ENCODE assay signal across 15 cellular contexts in the genomic region with DNA sequence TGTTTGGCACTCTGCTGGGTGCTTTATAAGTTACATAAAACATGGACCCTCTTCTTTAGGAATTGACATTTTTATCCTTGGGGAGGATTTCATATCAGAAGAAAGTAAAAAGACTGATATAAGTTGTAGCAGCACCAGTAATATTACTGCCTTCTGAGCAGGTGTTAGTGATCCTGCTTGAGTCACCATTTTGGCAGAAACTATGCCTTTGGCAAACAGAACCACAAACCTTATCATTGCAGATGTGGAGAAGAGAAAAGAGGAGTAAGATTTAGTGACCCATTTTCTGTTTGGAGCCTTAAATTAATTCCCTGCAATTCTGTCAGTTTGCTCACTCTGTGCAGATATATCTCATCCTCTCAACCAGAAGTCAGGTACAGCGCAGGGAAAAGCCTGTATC. TPM values are rescaled to one million over a fixed set of nuclear protein-coding genes. Genes with fewer than 3 reads are reported as not detected.
DNase-seq lines count a peak whose midpoint lies in the region; ATAC-seq, FAIRE-seq and TF ChIP-seq lines count a peak whose summit lies in the region.
"Had no signal": no experiment of that assay in that cellular context is flagged by ENCODE, and none has a peak within 500 bp of the region (broad histone marks: within the 10 kb centered on the region; RNA-seq: fewer than 3 reads in every experiment).

No MANE protein-coding gene starts in this region.

- TSS peak; percentile 7 for BruUV-seq in mammary epithelial cell (replicated peaks; lab: Mats Ljungman, UMichigan)
- BruUV-seq in MCF 10A (replicated peaks; lab: Mats Ljungman, UMichigan) = no TSS peak
- TSS peak; percentile 7 for BruUV-seq in OCI-LY7 (replicated peaks; lab: Mats Ljungman, UMichigan)

- H3K4me2 ChIP-seq in mammary epithelial cell (ENCODE audit: insufficient read depth, low read depth, low read length) (no peak overlapping the region), OCI-LY7 (ENCODE audit: low read length) (no peak overlapping the region), astrocyte (ENCODE audit: low read length) (no peak overlapping the region)
- H3K4me2 ChIP-seq: BLaER1 had no signal

- H3K4me1 ChIP-seq in mammary epithelial cell (ENCODE audit: insufficient read depth, low read length) = no peaks in the 10 kb centered on the region
- no peaks in the 10 kb centered on the region for H3K4me1 ChIP-seq in OCI-LY7 (ENCODE audit: insufficient read depth, low read length, poor library complexity, severe bottlenecking)
- H3K4me1 ChIP-seq in astrocyte (ENCODE audit: insufficient read depth, low read length) = peaks cover 6% of the 10 kb centered on the region
- H3K4me1 ChIP-seq in esophagus squamous epithelium = no peaks in the 10 kb centered on the region
- H3K4me1 ChIP-seq in endodermal cell (ENCODE audit: control insufficient read depth, insufficient read depth, low read length) = no peaks in the 10 kb centered on the region
- H3K4me1 ChIP-seq: BLaER1, Peyer's patch had no signal

- H3K4me3 Mint-ChIP-seq in MCF 10A (ENCODE audit: unreplicated experiment) (no peak overlapping the region), astrocyte (ENCODE audit: unreplicated experiment) (no peak overlapping the region), endodermal cell (no peak overlapping the region)
- H3K4me3 Mint-ChIP-seq in stimulated activated memory B cell treated with anti-CD40 and anti-IgM and Interleukin-4, amounts not matched to agents 10 μg/mL and 1 μg/mL and 100 μg/mL, for 72 hours = no peak overlapping the region

- no peak overlapping the region for H3K27ac ChIP-seq in mammary epithelial cell (ENCODE audit: insufficient read depth, low read depth, low read length)
- H3K27ac ChIP-seq in OCI-LY7 (ENCODE audit: low read depth, low read length, poor library complexity, severe bottlenecking) = no peak overlapping the region
- no peak overlapping the region for H3K27ac ChIP-seq in astrocyte (ENCODE audit: low read depth, low read length)
- H3K27ac ChIP-seq in esophagus squamous epithelium = no peak overlapping the region
- no peak overlapping the region for H3K27ac ChIP-seq in endodermal cell (ENCODE audit: low read depth, low read length)
- H3K27ac ChIP-seq: BLaER1, Peyer's patch had no signal

- H3K9me3 Mint-ChIP-seq in MCF 10A (ENCODE audit: unreplicated experiment) (no peaks in the 10 kb centered on the region), astrocyte (ENCODE audit: unreplicated experiment) (no peaks in the 10 kb centered on the region), endodermal cell (no peaks in the 10 kb centered on the region)
- H3K9me3 Mint-ChIP-seq in stimulated activated memory B cell treated with anti-CD40 and anti-IgM and Interleukin-4, amounts not matched to agents 10 μg/mL and 1 μg/mL and 100 μg/mL, for 72 hours = peaks cover 6% of the 10 kb centered on the region

- H3K4me1 Mint-ChIP-seq in MCF 10A (ENCODE audit: insufficient read depth, unreplicated experiment) = no peaks in the 10 kb centered on the region
- peaks cover 4% of the 10 kb centered on the region for H3K4me1 Mint-ChIP-seq in astrocyte (ENCODE audit: low read depth, unreplicated experiment)
- no peaks in the 10 kb centered on the region for H3K4me1 Mint-ChIP-seq in stimulated activated memory B cell treated with anti-CD40 and anti-IgM and Interleukin-4, amounts not matched to agents 10 μg/mL and 1 μg/mL and 100 μg/mL, for 72 hours
- no peaks in the 10 kb centered on the region for H3K4me1 Mint-ChIP-seq in endodermal cell

- in situ Hi-C loops in mammary epithelial cell (cut with MboI; ENCODE audit: low sequenced_read_pairs in 2 of 2) = no loop called here

- ATAC-seq in stimulated activated memory B cell treated with anti-CD40 and anti-IgM and Interleukin-4, amounts not matched to agents 10 μg/mL and 1 μg/mL and 100 μg/mL, for 72 hours = no peak

- H4K20me1 ChIP-seq in mammary epithelial cell (ENCODE audit: insufficient read depth, low read length) (no peaks in the 10 kb centered on the region), OCI-LY7 (ENCODE audit: insufficient read depth, low read length) (no peaks in the 10 kb centered on the region), astrocyte (ENCODE audit: insufficient read depth, low read length) (peaks cover 11% of the 10 kb centered on the region)

- peaks cover 98% of the 10 kb centered on the region for H3K36me3 Mint-ChIP-seq in MCF 10A (ENCODE audit: insufficient read depth, unreplicated experiment)
- H3K36me3 Mint-ChIP-seq in astrocyte (ENCODE audit: low read depth, unreplicated experiment) = peaks cover 33% of the 10 kb centered on the region
- peaks cover 86% of the 10 kb centered on the region for H3K36me3 Mint-ChIP-seq in stimulated activated memory B cell treated with anti-CD40 and anti-IgM and Interleukin-4, amounts not matched to agents 10 μg/mL and 1 μg/mL and 100 μg/mL, for 72 hours
- H3K36me3 Mint-ChIP-seq in endodermal cell (ENCODE audit: low read depth) = peaks cover 72% of the 10 kb centered on the region

- H3K79me2 ChIP-seq in mammary epithelial cell (ENCODE audit: insufficient read depth, low read length) = peaks cover 25% of the 10 kb centered on the region
- H3K79me2 ChIP-seq in OCI-LY7 (ENCODE audit: insufficient read depth, low read depth, low read length) = no peaks in the 10 kb centered on the region
- H3K79me2 ChIP-seq in astrocyte (ENCODE audit: insufficient read depth, low read length) = peaks cover 12% of the 10 kb centered on the region

- intact Hi-C loops in mammary epithelial cell (cut with micrococcal nuclease) = no loop called here
- intact Hi-C loops in MCF 10A (cut with micrococcal nuclease) = no loop called here
- intact Hi-C loops in OCI-LY7 (cut with micrococcal nuclease; ENCODE audit: unreplicated experiment) = no loop called here
- intact Hi-C loops in esophagus squamous epithelium (cut with DNase I) = no loop called here

- DNase-seq in mammary epithelial cell (no peak), MCF 10A (ENCODE audit: unreplicated experiment) (no peak), OCI-LY7 (ENCODE audit: low spot score) (no peak), astrocyte (ENCODE audit: low read depth) (peak; percentile 42), esophagus squamous epithelium (lab: John Stamatoyannopoulos, UW) (no peak), endodermal cell (no peak)
- DNase-seq: GOT3, KBM-7, NCI-H1092, NCI-H446, NCI-H774, Peyer's patch, Right ventricle myocardium superior had no signal

- peaks cover 42% of the 10 kb centered on the region for H3K36me3 ChIP-seq in mammary epithelial cell (ENCODE audit: insufficient read depth, low read length)
- H3K36me3 ChIP-seq in OCI-LY7 (ENCODE audit: insufficient read depth, low read length) = peaks cover 84% of the 10 kb centered on the region
- peaks cover 55% of the 10 kb centered on the region for H3K36me3 ChIP-seq in astrocyte (ENCODE audit: insufficient read depth, low read length)
- H3K36me3 ChIP-seq in esophagus squamous epithelium = peaks cover 8 to 100% (median 48%) of the 10 kb centered on the region in 3 donors
- H3K36me3 ChIP-seq in endodermal cell (ENCODE audit: control insufficient read depth, insufficient read depth, low read length) = peaks cover 84% of the 10 kb centered on the region

- H3K9me3 ChIP-seq in mammary epithelial cell (replicated peaks; ENCODE audit: insufficient read depth, low read length) (no peaks in the 10 kb centered on the region), OCI-LY7 (ENCODE audit: low read length) (no peaks in the 10 kb centered on the region), astrocyte (ENCODE audit: insufficient read depth, low read depth, low read length) (no peaks in the 10 kb centered on the region), esophagus squamous epithelium (peaks cover 0 to 7% (median 0%) of the 10 kb centered on the region in 3 donors), endodermal cell (ENCODE audit: control insufficient read depth, low read length) (peaks cover 6% of the 10 kb centered on the region)

- H3K9ac ChIP-seq in mammary epithelial cell (ENCODE audit: insufficient read depth, low read length) (no peak overlapping the region), astrocyte (ENCODE audit: low read length) (no peak overlapping the region), endodermal cell (ENCODE audit: extremely low read depth, low read length, poor library complexity, severe bottlenecking) (no peak overlapping the region)
- H3K9ac ChIP-seq: BLaER1 had no signal

- H3K27me3 ChIP-seq in mammary epithelial cell (ENCODE audit: insufficient read depth, low read length) (no peaks in the 10 kb centered on the region), astrocyte (ENCODE audit: insufficient read depth, low read length) (no peaks in the 10 kb centered on the region), esophagus squamous epithelium (no peaks in the 10 kb centered on the region), endodermal cell (ENCODE audit: control insufficient read depth, insufficient read depth, low read length, poor library complexity, severe bottlenecking) (no peaks in the 10 kb centered on the region)
- H3K27me3 ChIP-seq: BLaER1, Peyer's patch had no signal

- H3K27ac Mint-ChIP-seq in MCF 10A (ENCODE audit: low read depth, unreplicated experiment) (no peak overlapping the region), astrocyte (ENCODE audit: unreplicated experiment) (no peak overlapping the region), endodermal cell (no peak overlapping the region)
- peak overlapping the region; percentile 22 for H3K27ac Mint-ChIP-seq in stimulated activated memory B cell treated with anti-CD40 and anti-IgM and Interleukin-4, amounts not matched to agents 10 μg/mL and 1 μg/mL and 100 μg/mL, for 72 hours

- TF ChIP-seq POLR2A in esophagus squamous epithelium (IDR thresholded peaks at IDR 0.05) = no peak

- H2AFZ ChIP-seq in mammary epithelial cell (ENCODE audit: low read depth, low read length) = no peak overlapping the region
- no peak overlapping the region for H2AFZ ChIP-seq in OCI-LY7 (ENCODE audit: low read length)
- H2AFZ ChIP-seq in astrocyte (ENCODE audit: low read depth, low read length) = no peak overlapping the region

- dilution Hi-C loops in mammary epithelial cell (cut with HindIII; ENCODE audit: low sequenced_read_pairs) = no loop called here

- no peaks in the 10 kb centered on the region for H3K27me3 Mint-ChIP-seq in MCF 10A (ENCODE audit: insufficient read depth, unreplicated experiment)
- H3K27me3 Mint-ChIP-seq in astrocyte (ENCODE audit: low read depth, unreplicated experiment) = no peaks in the 10 kb centered on the region
- no peaks in the 10 kb centered on the region for H3K27me3 Mint-ChIP-seq in stimulated activated memory B cell treated with anti-CD40 and anti-IgM and Interleukin-4, amounts not matched to agents 10 μg/mL and 1 μg/mL and 100 μg/mL, for 72 hours
- H3K27me3 Mint-ChIP-seq in endodermal cell (ENCODE audit: insufficient read depth) = no peaks in the 10 kb centered on the region

- H3K9me2 ChIP-seq in OCI-LY7 (ENCODE audit: insufficient read depth, low read length) = no peaks in the 10 kb centered on the region

- H3K4me3 ChIP-seq in mammary epithelial cell (replicated peaks in 1 of 3; ENCODE audit: insufficient read depth in 1 of 3, low read depth in 2 of 3, low read length in 3 of 3) (no peak overlapping the region), OCI-LY7 (ENCODE audit: low read depth, low read length, poor library complexity, severe bottlenecking) (no peak overlapping the region), astrocyte (ENCODE audit: insufficient read depth, low read depth, low read length) (no peak overlapping the region), esophagus squamous epithelium (no peak overlapping the region), endodermal cell (ENCODE audit: low read length) (no peak overlapping the region)
- H3K4me3 ChIP-seq: BLaER1, Peyer's patch had no signal

- no peak for FAIRE-seq in astrocyte (lab: Jason Lieb, UNC)

- TF ChIP-seq CTCF in mammary epithelial cell (conservative IDR thresholded peaks at IDR 0.05 in 1 of 2, IDR thresholded peaks at IDR 0.05 in 1 of 2; ENCODE audit: extremely low read depth in 1 of 2, insufficient read depth in 1 of 2, low read depth in 1 of 2, low read length in 2 of 2) (no peak), MCF 10A (IDR thresholded peaks at IDR 0.05; ENCODE audit: unreplicated experiment) (no peak), OCI-LY7 (conservative IDR thresholded peaks at IDR 0.05; ENCODE audit: low read length) (no peak), astrocyte (IDR thresholded peaks at IDR 0.05; ENCODE audit: insufficient read depth, low read depth, low read length) (no peak), esophagus squamous epithelium (IDR thresholded peaks at IDR 0.05) (no peak), endodermal cell (conservative IDR thresholded peaks at IDR 0.05) (no peak)

- POLR2A ChIA-PET in MCF 10A (lab: Yijun Ruan, JAX) = interaction anchor here (1.5 kb wide), 1 partner anchor 14 kb away, joined by 3 read pairs; no protein-coding TSS in a partner anchor
- POLR2A ChIA-PET in OCI-LY7 (lab: Charles Lee) = no interaction called here

- 100% methylated on average over 1 of the region's 1 CpG for WGBS in mammary epithelial cell (ENCODE audit: low coverage, missing lambda C conversion rate)
- 88 to 100% methylated on average over 1 of the region's 1 CpG for WGBS in esophagus squamous epithelium, 2 donors
- WGBS in endodermal cell (ENCODE audit: insufficient coverage in 1 of 2, insufficient read length in 1 of 2), 2 experiments = 94% methylated on average over 1 of the region's 1 CpG; no CpG with 5 or more reads in 1 of the 2 experiments

- CTCF ChIA-PET in mammary epithelial cell (lab: Charles Lee; ENCODE audit: low non-redundant PET) = no interaction called here
- CTCF ChIA-PET in MCF 10A (lab: Yijun Ruan, JAX) = no interaction called here
- CTCF ChIA-PET in OCI-LY7 (lab: Charles Lee; ENCODE audit: unreplicated experiment) = no interaction called here

RNA-seq across cellular contexts. Expression of a gene that starts 23.0 kb away (rescaled TPM):
- total RNA-seq in mammary epithelial cell (10 to 100 TPM; 58.3 to 93.9 TPM), MCF 10A (2022) (74.0 and 76.0 TPM in 2 replicates), OCI-LY7 (2022) (45.2 and 45.5 TPM in 2 replicates), astrocyte (38.7 and 42.9 TPM in 2 replicates), esophagus squamous epithelium (10 to 100 TPM; 37.8 to 52.3 (median 38.1) TPM), endodermal cell (10 to 100 TPM; 34.2 to 40.7 TPM)
- polyA plus RNA-seq in mammary epithelial cell = 34.9 TPM
- polyA minus RNA-seq in mammary epithelial cell = 76.9 TPM
- 41.6 and 49.6 TPM in 2 replicates for total RNA-seq in OCI-LY7 (2014; rRNA removed; shearing (Covaris generic))
- 46.5 TPM for polyA plus RNA-seq in endodermal cell (2013, experiment 1 of 2)
- polyA plus RNA-seq in endodermal cell (2013, experiment 2 of 2) = 42.6 TPM

RNA-seq across cellular contexts. Expression of a gene that starts 40.2 kb away (rescaled TPM):
- total RNA-seq in mammary epithelial cell (1 to 10 TPM; 3.5 to 4.0 TPM), MCF 10A (2022) (2.1 and 3.0 TPM in 2 replicates), OCI-LY7 (2022) (3.5 and 3.6 TPM in 2 replicates), astrocyte (2.6 and 3.0 TPM in 2 replicates), esophagus squamous epithelium (1 to 10 TPM; 1.2 to 3.1 (median 2.2) TPM), endodermal cell (1 to 10 TPM in 1 of 2 donors, under 1 TPM in 1; 0.97 to 1.3 TPM)
- 1.5 TPM for polyA plus RNA-seq in mammary epithelial cell
- polyA minus RNA-seq in mammary epithelial cell = 0.62 TPM
- 2.3 and 2.6 TPM in 2 replicates for total RNA-seq in OCI-LY7 (2014; rRNA removed; shearing (Covaris generic))
- polyA plus RNA-seq in endodermal cell (2013, experiment 1 of 2) = 3.7 TPM
- 2.6 TPM for polyA plus RNA-seq in endodermal cell (2013, experiment 2 of 2)

RNA-seq across cellular contexts. Expression of a gene that starts 40.4 kb away (rescaled TPM):
- total RNA-seq in mammary epithelial cell (10 to 100 TPM; 20.0 to 22.6 TPM), MCF 10A (2022) (25.0 and 25.5 TPM in 2 replicates), OCI-LY7 (2022) (20.5 and 22.0 TPM in 2 replicates), astrocyte (12.8 and 15.3 TPM in 2 replicates), esophagus squamous epithelium (10 to 100 TPM; 18.6 to 27.3 (median 23.6) TPM), endodermal cell (10 to 100 TPM; 18.0 to 18.1 TPM)
- 23.3 TPM for polyA plus RNA-seq in mammary epithelial cell
- polyA minus RNA-seq in mammary epithelial cell = not detected
- total RNA-seq in OCI-LY7 (2014; rRNA removed; shearing (Covaris generic)) = 18.7 and 35.4 TPM in 2 replicates
- polyA plus RNA-seq in endodermal cell (2013, experiment 1 of 2) = 18.3 TPM
- polyA plus RNA-seq in endodermal cell (2013, experiment 2 of 2) = 14.0 TPM

RNA-seq across cellular contexts. Expression of a gene that starts 58.0 kb away (rescaled TPM):
- 1 to 10 TPM; 8.2 to 9.5 TPM for total RNA-seq in mammary epithelial cell
- polyA plus RNA-seq in mammary epithelial cell = 2.8 TPM
- polyA minus RNA-seq in mammary epithelial cell = 5.8 TPM
- 9.2 and 13.1 TPM in 2 replicates for total RNA-seq in MCF 10A (2022)
- 6.4 and 6.6 TPM in 2 replicates for total RNA-seq in OCI-LY7 (2014; rRNA removed; shearing (Covaris generic))
- total RNA-seq in OCI-LY7 (2022) = 14.3 and 17.8 TPM in 2 replicates
- 5.8 and 7.0 TPM in 2 replicates for total RNA-seq in astrocyte
- 10 to 100 TPM in 1 of 4 donors, 1 to 10 TPM in 3; 1.8 to 10.7 (median 6.2) TPM for total RNA-seq in esophagus squamous epithelium
- total RNA-seq in endodermal cell = 10 to 100 TPM in 1 of 2 donors, 1 to 10 TPM in 1; 7.7 to 21.5 TPM
- 21.0 TPM for polyA plus RNA-seq in endodermal cell (2013, experiment 1 of 2)
- polyA plus RNA-seq in endodermal cell (2013, experiment 2 of 2) = 20.6 TPM
